ENCODE assay signal across 24 cellular contexts in the genomic region with DNA sequence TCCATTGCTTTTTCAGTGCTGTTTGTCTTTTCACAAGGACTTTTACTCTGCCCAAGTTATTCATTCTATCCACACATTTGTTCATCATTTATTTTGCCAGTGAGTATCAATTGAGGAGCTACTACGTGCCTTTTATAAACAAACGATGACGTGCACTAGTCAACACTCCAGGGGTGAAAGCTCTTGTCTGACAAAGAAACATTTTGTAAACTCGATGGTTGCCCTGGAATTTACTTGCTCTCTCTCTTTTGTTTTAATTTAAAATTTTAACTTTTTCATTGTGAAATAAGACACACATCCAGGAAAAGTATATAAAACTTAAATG. TPM values are rescaled to one million over a fixed set of nuclear protein-coding genes. Genes with fewer than 3 reads are reported as not detected.
A peak's percentile ranks its signal among the peaks of the same experiment; 100 is the strongest.
DNase-seq lines count a peak whose midpoint lies in the region; ATAC-seq, FAIRE-seq and TF ChIP-seq lines count a peak whose summit lies in the region.
"Had no signal": no experiment of that assay in that cellular context is flagged by ENCODE, and none has a peak within 500 bp of the region (broad histone marks: within the 10 kb centered on the region; RNA-seq: fewer than 3 reads in every experiment).

No MANE protein-coding gene starts in this region.

- POLR2A ChIA-PET in K562 (lab: Yijun Ruan, JAX) = interaction anchor here (0.6 to 2.1 kb wide), 4 partner anchors 8 to 381 kb away, joined by 3 to 7 read pairs (median 4); a partner anchor contains a TSS

- H3K9me3 ChIP-seq in K562 (replicated peaks; ENCODE audit: control insufficient read depth, insufficient read depth, low read depth, low read length) (no peaks in the 10 kb centered on the region), mucosa of rectum (ENCODE audit: control insufficient read depth in 2 of 2, low read length in 2 of 2) (no peaks in the 10 kb centered on the region), thyroid gland (no peaks in the 10 kb centered on the region), Peyer's patch (no peaks in the 10 kb centered on the region)
- H3K9me3 ChIP-seq: testis had no signal

- H3K79me2 ChIP-seq in K562 (ENCODE audit: control insufficient read depth, insufficient read depth, low read length) = no peaks in the 10 kb centered on the region

- H2AFZ ChIP-seq in K562 (ENCODE audit: low read depth, low read length) = peak overlapping the region; percentile 75; the same call in 1 of the 2 replicates

- TF ChIP-seq CTCF in K562 (IDR thresholded peaks at IDR 0.05 in 2 of 3, conservative IDR thresholded peaks at IDR 0.05 in 1 of 3; ENCODE audit: insufficient read depth in 2 of 3, low read depth in 1 of 3, low read length in 3 of 3) (no peak), thyroid gland (IDR thresholded peaks at IDR 0.05) (no peak), dorsolateral prefrontal cortex (IDR thresholded peaks at IDR 0.05 in 54 of 56, conservative IDR thresholded peaks at IDR 0.05 in 2 of 56; ENCODE audit: low read depth in 1 of 56, partially characterized antibody in 56 of 56) (no peak), Peyer's patch (IDR thresholded peaks at IDR 0.05) (no peak)

- no peak for ATAC-seq in K562
- ATAC-seq in GM19035 (IDR thresholded peaks at IDR 0.05; ENCODE audit: unreplicated experiment) = no peak
- ATAC-seq: activated T-cell treated with anti-CD3 and anti-CD28 coated beads, Interleukin-2, amount 50 U/mL, for 72 hours; stimulated activated effector memory CD8-positive, alpha-beta T cell treated with anti-CD3 and anti-CD28 coated beads, Interleukin-12 subunit alpha, Interleukin-12 subunit beta, amount 100 ng/mL, for 72 hours had no signal

- TF ChIP-seq EP300 in K562 (IDR thresholded peaks at IDR 0.05; ENCODE audit: low read length) = no peak

- 77% methylated on average over 4 of the region's 4 CpGs for WGBS in K562 (ENCODE audit: insufficient coverage, low coverage, missing lambda C conversion rate)
- WGBS in thyroid gland, 2 donors = 55 to 59% methylated on average over 4 of the region's 4 CpGs

- H4K20me1 ChIP-seq in K562 (replicated peaks; ENCODE audit: control insufficient read depth, insufficient read depth, low read length) = no peaks in the 10 kb centered on the region

- BruUV-seq in K562 (replicated peaks; lab: Mats Ljungman, UMichigan) = no TSS peak

- H3K27ac ChIP-seq in K562 (ENCODE audit: extremely low read depth, low read depth, low read length) = no peak overlapping the region
- H3K27ac ChIP-seq in mucosa of rectum (ENCODE audit: low read depth in 2 of 2, low read length in 2 of 2) = peak overlapping the region; percentile 87 to 91
- H3K27ac ChIP-seq in thyroid gland = peak overlapping the region in 2 of 3 donors; percentile 71 to 95
- H3K27ac ChIP-seq in dorsolateral prefrontal cortex = peak overlapping the region in 2 of 59 donors; percentile 36 to 48
- H3K27ac ChIP-seq in Peyer's patch = peak overlapping the region in 2 of 4 donors; percentile 58 to 75
- H3K27ac ChIP-seq: 22Rv1, testis had no signal

- in situ Hi-C loops in K562 (cut with MboI) = no loop called here

- no peak for TF ChIP-seq RAD21 in K562 (CRISPR knock-in tag; conservative IDR thresholded peaks at IDR 0.05 in 1 of 2, IDR thresholded peaks at IDR 0.05 in 1 of 2)

- H3K4me3 ChIP-seq in K562 (no peak overlapping the region), mucosa of rectum (ENCODE audit: low read length in 2 of 2) (no peak overlapping the region), thyroid gland (replicated peaks in 1 of 3) (no peak overlapping the region), dorsolateral prefrontal cortex (no peak overlapping the region), Peyer's patch (no peak overlapping the region)
- H3K4me3 ChIP-seq: testis had no signal

- H3K4me1 ChIP-seq in K562 (replicated peaks in 1 of 2; ENCODE audit: control insufficient read depth in 2 of 2, insufficient read depth in 2 of 2, low read length in 2 of 2) (peaks cover 0 to 15% of the 10 kb centered on the region in 2 experiments; a peak in 4 of 5 replicates), mucosa of rectum (ENCODE audit: control insufficient read depth in 2 of 2, insufficient read depth in 2 of 2, low read length in 2 of 2) (peaks cover 27 to 38% of the 10 kb centered on the region in 2 donors), thyroid gland (peaks cover 33 to 44% of the 10 kb centered on the region in 2 donors), Peyer's patch (peaks cover 0 to 32% (median 0%) of the 10 kb centered on the region in 4 donors)

- no peak for TF ChIP-seq POLR2A in K562 (conservative IDR thresholded peaks at IDR 0.05)
- no peak for TF ChIP-seq POLR2A in thyroid gland (IDR thresholded peaks at IDR 0.05)
- no peak for TF ChIP-seq POLR2A in Peyer's patch (IDR thresholded peaks at IDR 0.05)

- DNase-seq in DMS 273 (lab: John Stamatoyannopoulos, UW; ENCODE audit: unreplicated experiment) = peak; percentile 58
- DNase-seq in DMS 273 treated with DMSO at 0.1 percent for 48 hours (lab: John Stamatoyannopoulos, UW) = no peak
- DNase-seq in K562 (ENCODE audit: extremely low read depth in 1 of 4, low spot score in 3 of 4) = no peak
- no peak for DNase-seq in thyroid gland
- no peak for DNase-seq in dorsolateral prefrontal cortex
- DNase-seq in Peyer's patch = no peak
- DNase-seq: activated CD4-positive, alpha-beta T cell treated with anti-CD3 and anti-CD28 coated beads, Interleukin-2, amount 10 ng/mL, durations not matched to agents 24 days and 14 days; activated naive CD4-positive, alpha-beta T cell treated with Interleukin-2 at 50 U/mL for 16 hours; activated T-cell treated with anti-CD3 and anti-CD28 coated beads, Interleukin-2, amount 50 U/mL, for 72 hours; amniotic stem cell; CD4-positive, alpha-beta T cell; cortex of kidney; kidney glomerular epithelial cell; NCI-H2107; testis had no signal

- intact Hi-C loops in K562 (cut with micrococcal nuclease) (no loop called here), thyroid gland (cut with DNase I) (no loop called here), dorsolateral prefrontal cortex (cut with DNase I) (no loop called here)

- FAIRE-seq in K562 (lab: Jason Lieb, UNC) = no peak
- FAIRE-seq: bronchial epithelial cell, endometrium, RCC 7860 had no signal

- no peak overlapping the region for H3K4me2 ChIP-seq in K562 (ENCODE audit: insufficient read depth, low read length)

- H3K27me3 ChIP-seq in K562 (ENCODE audit: control insufficient read depth in 2 of 2, insufficient read depth in 2 of 2, low read length in 2 of 2) (no peaks in the 10 kb centered on the region), mucosa of rectum (ENCODE audit: control insufficient read depth in 2 of 2, insufficient read depth in 2 of 2, low read length in 2 of 2) (no peaks in the 10 kb centered on the region), thyroid gland (no peaks in the 10 kb centered on the region), dorsolateral prefrontal cortex (peaks cover 0 to 40% (median 0%) of the 10 kb centered on the region in 45 donors), Peyer's patch (no peaks in the 10 kb centered on the region)
- H3K27me3 ChIP-seq: testis had no signal

- no peaks in the 10 kb centered on the region for H3K36me3 ChIP-seq in K562 (ENCODE audit: control insufficient read depth, insufficient read depth, low read length)
- no peaks in the 10 kb centered on the region for H3K36me3 ChIP-seq in mucosa of rectum (ENCODE audit: control insufficient read depth in 2 of 2, insufficient read depth in 2 of 2, low read length in 2 of 2)
- no peaks in the 10 kb centered on the region for H3K36me3 ChIP-seq in thyroid gland
- H3K36me3 ChIP-seq in Peyer's patch = no peaks in the 10 kb centered on the region

- no peaks in the 10 kb centered on the region for H3K9me1 ChIP-seq in K562 (ENCODE audit: control insufficient read depth, insufficient read depth, low read length)

- CTCF ChIA-PET in K562 (lab: Yijun Ruan, JAX; ENCODE audit: low intra/inter-chr PET ratio) = no interaction called here

- no peak overlapping the region for H3K9ac ChIP-seq in K562 (ENCODE audit: insufficient read depth in 1 of 2, low read depth in 2 of 2, low read length in 2 of 2)
- peak overlapping the region; percentile 41 to 47 for H3K9ac ChIP-seq in mucosa of rectum (ENCODE audit: low read depth in 1 of 2, low read length in 2 of 2)

RNA-seq across cellular contexts. Expression of a gene that starts 8.3 kb away (rescaled TPM):
- total RNA-seq in K562 (2011; cell fraction: chromatin; rRNA removed; ENCODE audit: low replicate concordance) = 30.9 and 95.8 TPM in 2 replicates
- 81.3 and 96.7 TPM in 2 replicates for total RNA-seq in K562 (2011; cell fraction: nucleolus; rRNA removed)
- 48.8 and 57.7 TPM in 2 replicates for total RNA-seq in K562 (2011; cell fraction: nucleoplasm; rRNA removed)
- total RNA-seq in K562 (2014; rRNA removed) (130 and 161 TPM in 2 replicates), K562 (2014; rRNA removed; fragmentation: Illumina TruSeq; extraction: Trizol) (63.9 and 87.5 TPM in 2 replicates), K562 (2015; rRNA removed; fragmentation: Illumina TruSeq; extraction: Trizol) (115 and 119 TPM in 2 replicates), K562 (2021) (102 and 104 TPM in 2 replicates), thyroid gland (10 to 100 TPM; 26.3 to 61.1 (median 45.1) TPM), dorsolateral prefrontal cortex (10 to 100 TPM; 19.1 to 45.5 (median 32.6) TPM), Peyer's patch (10 to 100 TPM; 41.1 to 64.4 (median 52.4) TPM)
- polyA plus RNA-seq in K562 (2011; rRNA removed) (104 and 112 TPM in 2 replicates), K562 (2014; fragmentation: Illumina TruSeq; extraction: Trizol) (159 and 185 TPM in 2 replicates), K562 (2014; fragmentation: Nextera tagmentation; extraction: Ambion mirVana) (100 to 1,000 TPM; 204 to 243 TPM), K562 (2014; rRNA removed) (125 and 133 TPM in 2 replicates)
- polyA plus RNA-seq in K562 (2011; cell fraction: cytosol; rRNA removed) = 155 and 252 TPM in 2 replicates
- 54.3 and 56.2 TPM in 2 replicates for polyA plus RNA-seq in K562 (2011; cell fraction: nucleus; rRNA removed)
- polyA plus RNA-seq in K562 (2012) = 113 and 127 TPM in 2 replicates
- polyA minus RNA-seq in K562 (2011; rRNA and poly(A)+ RNA removed) = 78.1 and 100 TPM in 2 replicates
- polyA minus RNA-seq in K562 (2011; cell fraction: cytosol; rRNA and poly(A)+ RNA removed) = 41.0 and 52.2 TPM in 2 replicates
- 41.9 and 47.8 TPM in 2 replicates for polyA minus RNA-seq in K562 (2011; cell fraction: nucleus; rRNA and poly(A)+ RNA removed)

RNA-seq across cellular contexts. Expression of a gene that starts 51.1 kb away (rescaled TPM):
- total RNA-seq in K562 (2011; cell fraction: chromatin; rRNA removed; ENCODE audit: low replicate concordance) = 0.32 TPM in 1 of 2 replicates, not detected in the other
- 0.17 TPM in 1 of 2 replicates, not detected in the other for total RNA-seq in K562 (2011; cell fraction: nucleolus; rRNA removed)
- 0.22 and 0.38 TPM in 2 replicates for total RNA-seq in K562 (2011; cell fraction: nucleoplasm; rRNA removed)
- total RNA-seq in K562 (2014; rRNA removed) = 0.05 TPM in 1 of 2 replicates, not detected in the other
- not detected in 2 replicates for total RNA-seq in K562 (2014; rRNA removed; fragmentation: Illumina TruSeq; extraction: Trizol)
- not detected in 2 replicates for total RNA-seq in K562 (2015; rRNA removed; fragmentation: Illumina TruSeq; extraction: Trizol)
- total RNA-seq in K562 (2021) = not detected in 2 replicates
- polyA plus RNA-seq in K562 (2011; rRNA removed) = 0.04 TPM in 1 of 2 replicates, not detected in the other
- polyA plus RNA-seq in K562 (2011; cell fraction: cytosol; rRNA removed) = not detected in 2 replicates
- 0.04 TPM in 1 of 2 replicates, not detected in the other for polyA plus RNA-seq in K562 (2011; cell fraction: nucleus; rRNA removed)
- polyA plus RNA-seq in K562 (2012) = 0.40 and 0.49 TPM in 2 replicates
- polyA plus RNA-seq in K562 (2014; fragmentation: Illumina TruSeq; extraction: Trizol) = not detected in 2 replicates
- polyA plus RNA-seq in K562 (2014; fragmentation: Nextera tagmentation; extraction: Ambion mirVana) = under 1 TPM; 0.39 to 0.60 TPM
- not detected in 2 replicates for polyA plus RNA-seq in K562 (2014; rRNA removed)
- polyA minus RNA-seq in K562 (2011; rRNA and poly(A)+ RNA removed) = 0.11 and 0.15 TPM in 2 replicates
- not detected in 2 replicates for polyA minus RNA-seq in K562 (2011; cell fraction: cytosol; rRNA and poly(A)+ RNA removed)
- polyA minus RNA-seq in K562 (2011; cell fraction: nucleus; rRNA and poly(A)+ RNA removed) = 0.22 TPM in 1 of 2 replicates, not detected in the other
- total RNA-seq in thyroid gland = under 1 TPM in 1 of 4 donors, not detected in 3; 0.13 TPM
- total RNA-seq in dorsolateral prefrontal cortex = 1 to 10 TPM in 7 of 120 experiments, under 1 TPM in 101, not detected in 12; 0.18 to 1.5 (median 0.52) TPM
- total RNA-seq in Peyer's patch = 1 to 10 TPM in 1 of 4 donors, not detected in 3; 1.7 TPM
- total RNA-seq: activated CD4-positive, alpha-beta T cell treated with anti-CD3 and anti-CD28 coated beads, Interleukin-2, amount 10 ng/mL, durations not matched to agents 24 days and 14 days; CD4-positive, alpha-beta T cell; MCF 10A; T-helper 1 cell treated with Interleukin-12 subunit alpha and Interleukin-12 subunit beta and Interleukin-4 antibody, amounts not matched to agents 30 ng/mL and 1 ng/mL, for 36 hours had no signal

Comparison
In these comparisons a context has a peak if more than half of its experiments do, and no peak if none do; other contexts are left out.
1. H3K9ac ChIP-seq: peak in mucosa of rectum (2 of 2); none in K562 (0 of 2).